23 cellular contexts compared by ENCODE assay signal in the genomic region with DNA sequence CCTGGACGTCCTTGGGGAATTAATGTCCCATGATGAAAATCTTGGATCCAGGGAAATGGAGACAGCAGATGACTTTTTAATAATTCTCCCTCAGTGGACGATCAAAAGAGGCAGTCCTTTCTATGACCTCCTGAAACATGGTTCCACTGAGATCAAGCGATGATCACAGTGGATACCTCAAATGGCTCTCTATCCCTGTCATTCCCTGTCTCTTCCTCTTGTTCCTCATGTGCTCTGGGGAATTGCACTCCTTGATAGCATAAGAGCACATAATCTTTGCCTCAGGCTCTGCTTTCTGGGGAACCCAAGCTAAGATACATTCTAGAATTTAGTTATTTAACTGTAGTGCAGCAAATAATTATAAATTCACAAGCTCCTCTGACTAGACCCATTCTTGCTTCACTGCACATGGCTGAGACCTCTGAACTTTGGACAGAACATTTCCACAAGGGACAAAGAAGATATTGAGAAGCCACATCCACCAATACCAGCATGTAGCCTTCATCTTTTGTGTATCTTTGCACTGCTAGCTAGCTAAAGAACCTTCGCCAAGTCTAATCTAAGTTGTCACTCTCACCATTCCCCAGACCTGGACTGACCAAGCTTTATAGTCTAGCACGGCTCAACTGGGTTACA.
"Had no signal": no experiment of that assay in that cellular context is flagged by ENCODE, and none has a peak within 500 bp of the region (broad histone marks: within the 10 kb centered on the region; RNA-seq: fewer than 3 reads in every experiment).

No MANE protein-coding gene starts in this region.

- H3K4me1 Mint-ChIP-seq: activated CD4-positive, alpha-beta T cell treated with anti-CD3 and anti-CD28 coated beads, Interleukin-2, amount 10 ng/mL, durations not matched to agents 7 days and 5 days; activated naive CD8-positive, alpha-beta T cell treated with anti-CD3 and anti-CD28 coated beads, Interleukin-2, amount 50 U/mL, for 24 hours; T-cell had no signal

- H3K36me3 ChIP-seq: breast epithelium had no signal

- ATAC-seq: activated naive CD4-positive, alpha-beta T cell treated with anti-CD3 and anti-CD28 coated beads, Interleukin-2, amount 50 U/mL, for 72 hours; activated naive CD8-positive, alpha-beta T cell treated with anti-CD3 and anti-CD28 coated beads, Interleukin-2, amount 50 U/mL, for 24 hours; activated T-cell treated with anti-CD3 and anti-CD28 coated beads, Interleukin-2, amount 50 U/mL, for 4 hours; PC-3; T-cell had no signal

- H3K4me3 ChIP-seq: breast epithelium had no signal

- FAIRE-seq: RCC 7860, TTC549 had no signal

- H3K27ac Mint-ChIP-seq: activated CD4-positive, alpha-beta memory T cell treated with anti-CD3 and anti-CD28 coated beads for 36 hours; activated CD4-positive, alpha-beta T cell treated with anti-CD3 and anti-CD28 coated beads, Interleukin-2, amount 10 ng/mL, durations not matched to agents 7 days and 5 days; activated naive CD4-positive, alpha-beta T cell treated with anti-CD3 and anti-CD28 coated beads, Interleukin-2, amount 50 U/mL, for 72 hours; activated naive CD8-positive, alpha-beta T cell treated with anti-CD3 and anti-CD28 coated beads, Interleukin-2, amount 50 U/mL, for 24 hours; T-cell had no signal

- H3K4me3 Mint-ChIP-seq: activated CD4-positive, alpha-beta memory T cell treated with anti-CD3 and anti-CD28 coated beads for 36 hours; activated CD4-positive, alpha-beta T cell treated with anti-CD3 and anti-CD28 coated beads, Interleukin-2, amount 10 ng/mL, durations not matched to agents 7 days and 5 days; activated naive CD8-positive, alpha-beta T cell treated with anti-CD3 and anti-CD28 coated beads, Interleukin-2, amount 50 U/mL, for 24 hours; activated T-cell treated with anti-CD3 and anti-CD28 coated beads, Interleukin-2, amount 50 U/mL, for 4 hours; T-cell had no signal

- H3K9me3 Mint-ChIP-seq: activated CD4-positive, alpha-beta memory T cell treated with anti-CD3 and anti-CD28 coated beads for 36 hours; activated CD4-positive, alpha-beta T cell treated with anti-CD3 and anti-CD28 coated beads, Interleukin-2, amount 10 ng/mL, durations not matched to agents 7 days and 5 days; activated naive CD8-positive, alpha-beta T cell treated with anti-CD3 and anti-CD28 coated beads, Interleukin-2, amount 50 U/mL, for 24 hours; activated T-cell treated with anti-CD3 and anti-CD28 coated beads, Interleukin-2, amount 50 U/mL, for 4 hours had no signal

- DNase-seq: activated CD4-positive, alpha-beta memory T cell treated with anti-CD3 and anti-CD28 coated beads for 36 hours; activated CD4-positive, alpha-beta T cell treated with anti-CD3 and anti-CD28 coated beads, Interleukin-2, amount 10 ng/mL, durations not matched to agents 7 days and 5 days; activated CD4-positive, CD25-positive, alpha-beta regulatory T cell; activated CD8-positive, alpha-beta memory T cell treated with anti-CD3 and anti-CD28 coated beads for 24 hours; activated effector memory CD4-positive, alpha-beta T cell treated with anti-CD3 and anti-CD28 coated beads, Interleukin-2, amount 50 U/mL, for 16 hours; activated naive CD4-positive, alpha-beta T cell treated with Interleukin-2 at 50 U/mL for 16 hours; activated naive CD8-positive, alpha-beta T cell treated with anti-CD3 and anti-CD28 coated beads, Interleukin-2, amount 50 U/mL, for 24 hours; activated T-cell treated with anti-CD3 and anti-CD28 coated beads, Interleukin-2, amount 50 U/mL, for 4 hours; central memory CD4-positive, alpha-beta T cell; MM.1S; NCI-H146; NCI-H187 treated with DMSO at 0.1 percent for 48 hours; NCI-H2081 treated with DMSO at 0.1 percent for 48 hours; NCI-H446; SHP77 treated with DMSO at 0.1 percent for 48 hours; T-cell; T-helper 2 cell; T1000 had no signal

- H3K27me3 ChIP-seq: breast epithelium had no signal
